ENCODE assay signal across 8 cellular contexts in genomic region chr3:100254168-100254777, GRCh38. TPM values are rescaled to one million over a fixed set of nuclear protein-coding genes. Genes with fewer than 3 reads are reported as not detected.
A peak's percentile ranks its signal among the peaks of the same experiment; 100 is the strongest.
DNase-seq lines count a peak whose midpoint lies in the region; ATAC-seq and TF ChIP-seq lines count a peak whose summit lies in the region.

No MANE protein-coding gene starts in this region.

- ATAC-seq in activated CD4-positive, alpha-beta T cell treated with anti-CD3 and anti-CD28 coated beads for 36 hours, result peak; percentile 80
- ATAC-seq in HCT116 (peak; percentile 97), HG03097 (IDR thresholded peaks at IDR 0.05; ENCODE audit: low FRiP score, unreplicated experiment) (no peak)

- H3K27ac ChIP-seq in HCT116 (ENCODE audit: low read depth, low read length), result no peak overlapping the region
- H3K27ac ChIP-seq in esophagus muscularis mucosa (replicated peaks in 1 of 4), result peak overlapping the region; percentile 45 to 70 (median 57)
- peak overlapping the region; percentile 16 for H3K27ac ChIP-seq in muscle layer of duodenum (ENCODE audit: low read length)

- no peaks in the 10 kb centered on the region for H3K9me3 Mint-ChIP-seq in activated CD4-positive, alpha-beta T cell treated with anti-CD3 and anti-CD28 coated beads for 36 hours (ENCODE audit: low read depth)

- intact Hi-C loops in activated CD4-positive, alpha-beta T cell treated with anti-CD3 and anti-CD28 coated beads for 36 hours (cut with DNase I, micrococcal nuclease), result loop anchor here (1.0 to 10.0 kb wide), 4 partner anchors 61 to 422 kb away; no protein-coding TSS in a partner anchor
- intact Hi-C loops in HCT116 (cut with micrococcal nuclease) (loop anchor here (1.0 kb wide), 3 partner anchors 186 to 422 kb away; no protein-coding TSS in a partner anchor), esophagus muscularis mucosa (cut with DNase I) (loop anchor here (2.0 to 5.0 kb wide), 2 partner anchors 187 to 411 kb away; no protein-coding TSS in a partner anchor)

- no peak overlapping the region for H3K4me3 ChIP-seq in HCT116 (replicated peaks in 1 of 2; ENCODE audit: low read depth in 1 of 2, low read length in 2 of 2)
- no peak overlapping the region for H3K4me3 ChIP-seq in esophagus muscularis mucosa
- no peak overlapping the region for H3K4me3 ChIP-seq in muscle layer of duodenum (ENCODE audit: low read depth in 1 of 2, low read length in 2 of 2)

- H3K9me3 ChIP-seq in HCT116 (ENCODE audit: control insufficient read depth in 1 of 2, insufficient read depth in 1 of 2, low read depth in 1 of 2, low read length in 2 of 2) (no peaks in the 10 kb centered on the region), esophagus muscularis mucosa (no peaks in the 10 kb centered on the region), muscle layer of duodenum (ENCODE audit: control insufficient read depth in 1 of 2, low read length in 2 of 2) (no peaks in the 10 kb centered on the region)

- POLR2A ChIA-PET in activated CD4-positive, alpha-beta T cell treated with anti-CD3 and anti-CD28 coated beads for 36 hours (lab: Charles Lee), result no interaction called here
- POLR2A ChIA-PET in HCT116 (lab: Charles Lee), result interaction anchor here (1.0 to 1.2 kb wide), 3 partner anchors 185 to 422 kb away, joined by 3 to 5 read pairs (median 4); no protein-coding TSS in a partner anchor

- H3K27me3 Mint-ChIP-seq in activated CD4-positive, alpha-beta T cell treated with anti-CD3 and anti-CD28 coated beads for 36 hours, result peaks cover 2% of the 10 kb centered on the region

- no TSS peak for BruUV-seq in HCT116 (replicated peaks; lab: Mats Ljungman, UMichigan)

- peak; percentile 93 for TF ChIP-seq RAD21 in HCT116 (IDR thresholded peaks at IDR 0.05; ENCODE audit: low read depth)

- H3K27me3 ChIP-seq in HCT116 (ENCODE audit: insufficient read depth, low read length), result no peaks in the 10 kb centered on the region
- no peaks in the 10 kb centered on the region for H3K27me3 ChIP-seq in esophagus muscularis mucosa
- H3K27me3 ChIP-seq in muscle layer of duodenum (ENCODE audit: low read depth, low read length), result no peaks in the 10 kb centered on the region

- no peaks in the 10 kb centered on the region for H3K36me3 Mint-ChIP-seq in activated CD4-positive, alpha-beta T cell treated with anti-CD3 and anti-CD28 coated beads for 36 hours (ENCODE audit: low read depth)

- peak; percentile 76; a peak in 5 of 6 replicates for TF ChIP-seq CTCF in HCT116 (IDR thresholded peaks at IDR 0.05 in 2 of 3, conservative IDR thresholded peaks at IDR 0.05 in 1 of 3; ENCODE audit: borderline replicate concordance in 1 of 3, insufficient read depth in 1 of 3, low read depth in 2 of 3, low read length in 2 of 3)
- TF ChIP-seq CTCF in esophagus muscularis mucosa (IDR thresholded peaks at IDR 0.05), result peak; percentile 74 to 85 (median 82)

- H3K4me2 ChIP-seq in HCT116 (ENCODE audit: low read length), result no peak overlapping the region

- H3K79me2 ChIP-seq in HCT116 (ENCODE audit: insufficient read depth, low read length), result no peaks in the 10 kb centered on the region

- H2AFZ ChIP-seq in HCT116 (ENCODE audit: low read depth, low read length, poor library complexity, severe bottlenecking), result peak overlapping the region; percentile 82

- H3K36me3 ChIP-seq in HCT116 (ENCODE audit: control insufficient read depth in 1 of 2, insufficient read depth in 2 of 2, low read length in 2 of 2) (no peaks in the 10 kb centered on the region), esophagus muscularis mucosa (no peaks in the 10 kb centered on the region), muscle layer of duodenum (ENCODE audit: control insufficient read depth in 1 of 2, insufficient read depth in 2 of 2, low read length in 2 of 2) (no peaks in the 10 kb centered on the region)

- 29% methylated on average over 7 of the region's 7 CpGs for WGBS in esophagus muscularis mucosa

- DNase-seq in activated CD4-positive, alpha-beta T cell treated with anti-CD3 and anti-CD28 coated beads for 36 hours, result peak; percentile 58
- no peak for DNase-seq in activated CD4-positive, alpha-beta T cell treated with anti-CD3 and anti-CD28 coated beads for 1 hour
- DNase-seq in HCT116 (ENCODE audit: low read depth, low spot score), result peak; percentile 73
- DNase-seq in NCI-H1694 (lab: John Stamatoyannopoulos, UW), result peak; percentile 49
- peak; percentile 40 for DNase-seq in UCSD-AML1 (lab: John Stamatoyannopoulos, UW; ENCODE audit: unreplicated experiment)
- no peak for DNase-seq in esophagus muscularis mucosa (ENCODE audit: extremely low spot score)

- RAD21 ChIA-PET in HCT116 (lab: Charles Lee; ENCODE audit: low non-redundant PET in 1 of 2, low total read pairs in 2 of 2, uncharacterized antibody in 2 of 2, unreplicated experiment in 2 of 2), result interaction anchor here (1.1 to 1.2 kb wide), 5 partner anchors 186 to 422 kb away, joined by 9 to 17 read pairs (median 12); no protein-coding TSS in a partner anchor

- H3K4me1 ChIP-seq in HCT116 (ENCODE audit: control insufficient read depth in 1 of 2, insufficient read depth in 2 of 2, low read length in 2 of 2) (no peaks in the 10 kb centered on the region), esophagus muscularis mucosa (peaks cover 11 to 27% (median 12%) of the 10 kb centered on the region in 4 donors), muscle layer of duodenum (ENCODE audit: control insufficient read depth in 1 of 2, insufficient read depth in 2 of 2, low read length in 2 of 2) (peaks cover 0 to 9% of the 10 kb centered on the region in 2 donors)

- no peak overlapping the region for H3K4me3 Mint-ChIP-seq in activated CD4-positive, alpha-beta T cell treated with anti-CD3 and anti-CD28 coated beads for 36 hours

- no peaks in the 10 kb centered on the region for H4K20me1 ChIP-seq in HCT116 (ENCODE audit: insufficient read depth)

- H3K9ac ChIP-seq in HCT116 (ENCODE audit: low read length), result no peak overlapping the region

- no peak for TF ChIP-seq EP300 in esophagus muscularis mucosa (IDR thresholded peaks at IDR 0.05)

- TF ChIP-seq POLR2A in HCT116 (IDR thresholded peaks at IDR 0.05; ENCODE audit: borderline replicate concordance, extremely low read depth, insufficient read depth, insufficient read length), result no peak
- no peak for TF ChIP-seq POLR2A in esophagus muscularis mucosa (IDR thresholded peaks at IDR 0.05; ENCODE audit: low read depth)

- no peaks in the 10 kb centered on the region for H3K9me2 ChIP-seq in HCT116 (ENCODE audit: insufficient read depth)

- CTCF ChIA-PET in activated CD4-positive, alpha-beta T cell treated with anti-CD3 and anti-CD28 coated beads for 36 hours (lab: Charles Lee), result interaction anchor here (0.7 to 1.4 kb wide), 22 partner anchors 9 to 429 kb away, joined by 3 to 27 read pairs (median 4); no protein-coding TSS in a partner anchor
- CTCF ChIA-PET in HCT116 (lab: Charles Lee), result interaction anchor here (0.8 to 3.2 kb wide), 17 partner anchors 10 to 445 kb away, joined by 3 to 73 read pairs (median 6); no protein-coding TSS in a partner anchor

- peaks cover 11% of the 10 kb centered on the region for H3K4me1 Mint-ChIP-seq in activated CD4-positive, alpha-beta T cell treated with anti-CD3 and anti-CD28 coated beads for 36 hours

- H3K27ac Mint-ChIP-seq in activated CD4-positive, alpha-beta T cell treated with anti-CD3 and anti-CD28 coated beads for 36 hours, result no peak overlapping the region

TF ChIP-seq in HCT116, 20 proteins besides CTCF, POLR2A, EP300 and RAD21:
- no peak for TF ChIP-seq FOSL1 (IDR thresholded peaks at IDR 0.05; ENCODE audit: low read depth)
- peak; percentile 53 for TF ChIP-seq YY1 (IDR thresholded peaks at IDR 0.05; ENCODE audit: extremely low read depth, insufficient replicate concordance, low read depth, low read length)

RNA-seq across cellular contexts. Expression of gene TBC1D23, which starts 6.5 kb away (rescaled TPM):
- total RNA-seq in activated CD4-positive, alpha-beta T cell treated with anti-CD3 and anti-CD28 coated beads for 36 hours, result 10 to 100 TPM; 17.6 to 19.4 TPM
- total RNA-seq in HCT116 (2021; ENCODE audit: unreplicated experiment), result 21.9 TPM
- 8.6 TPM in 2 replicates for polyA plus RNA-seq in HCT116 (2012)
- total RNA-seq in esophagus muscularis mucosa, result 10 to 100 TPM; 21.2 to 32.8 (median 26.9) TPM

Comparison
In these comparisons a context has a peak if more than half of its experiments do, and no peak if none do; other contexts are left out.
1. DNase-seq: peak in activated CD4-positive, alpha-beta T cell treated with anti-CD3 and anti-CD28 coated beads for 36 hours (single experiment), HCT116 (single experiment), NCI-H1694 (single experiment) and UCSD-AML1 (single experiment); none in activated CD4-positive, alpha-beta T cell treated with anti-CD3 and anti-CD28 coated beads for 1 hour (single experiment) and esophagus muscularis mucosa (single experiment).